16 cellular contexts compared by ENCODE assay signal in the genomic region with DNA sequence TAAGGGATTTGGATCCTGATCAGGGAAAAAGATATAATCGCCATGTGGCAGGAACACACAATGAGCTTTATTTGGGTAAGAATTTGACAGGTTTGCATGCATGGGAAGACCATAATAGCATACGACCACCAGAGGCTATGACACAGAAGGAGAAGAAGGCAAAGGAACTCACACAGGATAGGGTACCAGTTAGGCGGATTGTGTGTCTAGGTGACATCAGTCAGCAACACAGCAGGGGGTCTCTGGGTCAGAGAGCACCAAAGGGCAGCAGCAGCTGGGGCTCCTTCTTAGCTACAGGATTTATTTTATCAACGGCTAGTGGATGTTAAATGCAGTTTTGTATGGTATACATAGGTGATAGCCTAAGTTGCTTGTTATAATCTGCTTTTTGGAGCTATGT.
"Had no signal": no experiment of that assay in that cellular context is flagged by ENCODE, and none has a peak within 500 bp of the region (broad histone marks: within the 10 kb centered on the region; RNA-seq: fewer than 3 reads in every experiment).

No MANE protein-coding gene starts in this region.

- DNase-seq: activated B cell treated with CpG ODN at 0.5 μM for 24 hours; activated CD4-positive, alpha-beta memory T cell treated with anti-CD3 and anti-CD28 coated beads, Interleukin-2, amount 10 ng/mL, durations not matched to agents 7 days and 5 days; activated CD4-positive, alpha-beta T cell treated with anti-CD3 and anti-CD28 coated beads for 4 hours; activated CD8-positive, alpha-beta memory T cell treated with anti-CD3 and anti-CD28 coated beads, Interleukin-2, amount 10 ng/mL, durations not matched to agents 7 days and 5 days; activated naive CD4-positive, alpha-beta T cell; activated naive CD8-positive, alpha-beta T cell treated with anti-CD3 and anti-CD28 coated beads for 36 hours; amniotic stem cell; effector memory CD4-positive, alpha-beta T cell; esophagus squamous epithelium; lower lobe of right lung; natural killer cell; occipital lobe; posterior cingulate gyrus; retina; stimulated activated naive CD4-positive, alpha-beta T cell; upper lobe of right lung had no signal

- H3K27me3 ChIP-seq: esophagus squamous epithelium, upper lobe of right lung had no signal

- H3K4me1 ChIP-seq: esophagus squamous epithelium, lower lobe of right lung, upper lobe of right lung had no signal

- H3K27ac ChIP-seq: esophagus squamous epithelium, lower lobe of right lung, upper lobe of right lung had no signal

- H3K4me3 ChIP-seq: esophagus squamous epithelium, lower lobe of right lung, upper lobe of right lung had no signal

- H3K36me3 ChIP-seq: esophagus squamous epithelium, lower lobe of right lung, upper lobe of right lung had no signal

- H3K9me3 ChIP-seq: esophagus squamous epithelium, lower lobe of right lung, upper lobe of right lung had no signal
